Comparison of ENCODE assay signal across 8 cellular contexts in the genomic region with DNA sequence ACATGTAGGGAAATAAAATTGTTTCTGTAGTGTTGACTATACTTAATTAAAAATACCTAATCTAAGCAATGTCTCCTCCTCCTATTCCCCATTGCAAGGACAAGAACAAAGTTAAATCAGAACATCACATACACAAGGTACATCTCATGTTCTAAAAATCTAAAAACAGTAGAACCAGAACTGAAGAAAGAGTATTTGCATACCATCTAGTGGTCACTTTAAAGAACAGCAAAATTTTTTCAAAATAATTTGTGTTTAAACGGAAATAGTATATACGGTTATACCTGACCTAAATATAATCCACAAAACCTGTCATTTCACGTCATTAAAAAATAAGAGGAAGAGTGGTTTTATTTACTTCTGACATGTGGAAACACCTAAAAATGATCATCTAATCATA.
DNase-seq lines count a peak whose midpoint lies in the region; ATAC-seq, FAIRE-seq and TF ChIP-seq lines count a peak whose summit lies in the region.

No MANE protein-coding gene starts in this region.

- DNase-seq in KBM-7 (peak; percentile 6), RWPE2 (ENCODE audit: low spot score) (no peak), keratinocyte (ENCODE audit: low read depth, low spot score) (no peak), NCI-H128 (lab: John Stamatoyannopoulos, UW; ENCODE audit: unreplicated experiment) (no peak), brain microvascular endothelial cell (no peak), stomach (no peak)

- H3K9ac ChIP-seq in keratinocyte (ENCODE audit: control insufficient read depth, extremely low read depth, insufficient read depth, low read length) = no peak overlapping the region

- no peak for TF ChIP-seq EP300 in stomach (IDR thresholded peaks at IDR 0.05)

- no peaks in the 10 kb centered on the region for H3K79me2 ChIP-seq in keratinocyte (ENCODE audit: control insufficient read depth, insufficient read depth, low read length)

- no peak overlapping the region for H3K4me2 ChIP-seq in keratinocyte (ENCODE audit: control insufficient read depth, extremely low read depth, insufficient read depth, low read depth, low read length)

- no peaks in the 10 kb centered on the region for H3K9me3 ChIP-seq in RWPE2 (ENCODE audit: severe bottlenecking)
- H3K9me3 ChIP-seq in keratinocyte (ENCODE audit: control insufficient read depth, low read depth, low read length) = no peaks in the 10 kb centered on the region
- H3K9me3 ChIP-seq in stomach = no peaks in the 10 kb centered on the region

- in situ Hi-C loops in KBM-7 (cut with MboI; ENCODE audit: low pct_unique_long_range_greater_than_20kb, low sequenced_read_pairs) = no loop called here
- in situ Hi-C loops in brain microvascular endothelial cell (cut with HindIII; ENCODE audit: low pct_ligation_motif_present, low sequenced_read_pairs) = no loop called here

- H3K27ac ChIP-seq in RWPE2 (ENCODE audit: poor library complexity, severe bottlenecking) (no peak overlapping the region), keratinocyte (ENCODE audit: control insufficient read depth, insufficient read depth, low read length) (no peak overlapping the region), brain microvascular endothelial cell (no peak overlapping the region), stomach (no peak overlapping the region)

- dilution Hi-C loops in keratinocyte (cut with MboI; ENCODE audit: extremely low pct_ligation_motif_present, low sequenced_read_pairs) = no loop called here

- H3K9me1 ChIP-seq in keratinocyte (ENCODE audit: control insufficient read depth, extremely low read depth, insufficient read depth, low read length) = no peaks in the 10 kb centered on the region

- H3K4me3 ChIP-seq in RWPE2 (ENCODE audit: severe bottlenecking) = no peak overlapping the region
- no peak overlapping the region for H3K4me3 ChIP-seq in keratinocyte (ENCODE audit: control insufficient read depth in 2 of 3, extremely low read depth in 1 of 3, insufficient read depth in 2 of 3, low read depth in 1 of 3, low read length in 3 of 3)
- no peak overlapping the region for H3K4me3 ChIP-seq in brain microvascular endothelial cell (ENCODE audit: low read depth, low read length)
- no peak overlapping the region for H3K4me3 ChIP-seq in stomach

- H3K4me1 ChIP-seq in RWPE2 (ENCODE audit: insufficient read depth, poor library complexity, severe bottlenecking) (no peaks in the 10 kb centered on the region), keratinocyte (ENCODE audit: control insufficient read depth, extremely low read depth, insufficient read depth, low read length) (no peaks in the 10 kb centered on the region), stomach (no peaks in the 10 kb centered on the region)

- WGBS in stomach, 5 donors = 4 to 39% (median 6%) methylated on average over 3 of the region's 3 CpGs

- TF ChIP-seq CTCF in RWPE2 (IDR thresholded peaks at IDR 0.05; ENCODE audit: poor library complexity, severe bottlenecking) (peak; percentile 79), keratinocyte (optimal IDR thresholded peaks at IDR 0.05 in 1 of 3, IDR thresholded peaks at IDR 0.05 in 1 of 3, conservative IDR thresholded peaks at IDR 0.05 in 1 of 3; ENCODE audit: extremely low read depth in 1 of 3, insufficient read depth in 2 of 3, low read length in 3 of 3) (peak in 2 of 3 experiments; percentile 32 to 41), brain microvascular endothelial cell (IDR thresholded peaks at IDR 0.05; ENCODE audit: low read depth, low read length, missing control alignments) (no peak), stomach (IDR thresholded peaks at IDR 0.05) (peak in 1 of 7 experiments; percentile 33)

- H2AFZ ChIP-seq in keratinocyte (ENCODE audit: control insufficient read depth, low read length) = no peak overlapping the region

- ATAC-seq in GM18499 (IDR thresholded peaks at IDR 0.05; ENCODE audit: insufficient read depth, unreplicated experiment) (peak; percentile 73), RWPE2 (ENCODE audit: low read depth) (no peak), GM21737 (IDR thresholded peaks at IDR 0.05; ENCODE audit: unreplicated experiment) (no peak)

- no peak for FAIRE-seq in keratinocyte (lab: Jason Lieb, UNC)

- H4K20me1 ChIP-seq in keratinocyte (ENCODE audit: control insufficient read depth, extremely low read depth, insufficient read depth, low read length) = no peaks in the 10 kb centered on the region

- TF ChIP-seq POLR2A in stomach (IDR thresholded peaks at IDR 0.05) = no peak

- H3K27me3 ChIP-seq in RWPE2 (ENCODE audit: insufficient read depth, poor library complexity, severe bottlenecking) = no peaks in the 10 kb centered on the region
- no peaks in the 10 kb centered on the region for H3K27me3 ChIP-seq in keratinocyte (ENCODE audit: control insufficient read depth, extremely low read depth, insufficient read depth, low read length)
- no peaks in the 10 kb centered on the region for H3K27me3 ChIP-seq in brain microvascular endothelial cell (replicated peaks)
- H3K27me3 ChIP-seq in stomach = no peaks in the 10 kb centered on the region

- intact Hi-C loops in stomach (cut with DNase I; ENCODE audit: low total_unique reads) = no loop called here

- H3K36me3 ChIP-seq in RWPE2 (ENCODE audit: low read depth) (no peaks in the 10 kb centered on the region), keratinocyte (ENCODE audit: control insufficient read depth in 2 of 2, extremely low read depth in 1 of 2, insufficient read depth in 2 of 2, low read length in 2 of 2) (no peaks in the 10 kb centered on the region), brain microvascular endothelial cell (replicated peaks) (no peaks in the 10 kb centered on the region), stomach (no peaks in the 10 kb centered on the region)
